1 cellular context compared by ENCODE assay signal in the genomic region with DNA sequence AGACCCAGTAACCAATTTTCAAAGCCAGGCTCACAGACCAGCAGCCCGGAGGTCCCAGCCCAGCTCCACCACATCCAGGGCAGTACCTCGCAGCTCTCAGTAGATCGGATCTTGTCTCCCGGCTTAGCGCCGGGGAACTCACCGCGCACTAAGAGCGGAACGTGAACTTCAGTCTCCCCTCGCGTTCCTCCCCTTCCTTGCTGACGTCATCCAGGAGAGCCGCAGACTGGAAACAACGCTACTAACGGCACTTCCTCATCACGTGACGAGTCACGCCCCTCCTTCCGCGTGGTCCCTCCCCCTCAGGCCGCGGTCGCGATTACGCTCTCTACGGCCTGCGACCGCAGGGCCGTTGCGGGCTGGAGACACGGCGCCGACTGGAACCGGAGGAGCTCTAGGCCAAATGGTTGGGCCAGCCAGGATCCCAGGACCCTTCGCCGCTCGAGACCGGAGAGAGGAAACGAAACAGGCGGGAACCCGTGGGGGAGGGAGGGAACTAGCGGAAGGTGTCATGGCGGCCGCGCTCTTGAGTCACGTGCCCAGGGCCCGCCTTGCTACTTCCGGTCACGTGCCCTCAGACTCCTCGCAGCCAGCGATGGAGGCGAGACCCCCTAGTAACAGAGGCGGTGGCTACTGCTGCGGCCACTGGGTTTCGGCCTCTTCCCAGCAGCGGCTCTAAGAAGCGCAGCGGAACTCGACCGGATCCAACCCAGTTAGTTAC.
TF ChIP-seq lines count a peak whose summit lies in the region.

A gene (plus strand): TSS at position 577 of the 721 bp plus-strand sequence. CDS start 10,508 bp downstream, outside the sequence.
A gene with protein sequence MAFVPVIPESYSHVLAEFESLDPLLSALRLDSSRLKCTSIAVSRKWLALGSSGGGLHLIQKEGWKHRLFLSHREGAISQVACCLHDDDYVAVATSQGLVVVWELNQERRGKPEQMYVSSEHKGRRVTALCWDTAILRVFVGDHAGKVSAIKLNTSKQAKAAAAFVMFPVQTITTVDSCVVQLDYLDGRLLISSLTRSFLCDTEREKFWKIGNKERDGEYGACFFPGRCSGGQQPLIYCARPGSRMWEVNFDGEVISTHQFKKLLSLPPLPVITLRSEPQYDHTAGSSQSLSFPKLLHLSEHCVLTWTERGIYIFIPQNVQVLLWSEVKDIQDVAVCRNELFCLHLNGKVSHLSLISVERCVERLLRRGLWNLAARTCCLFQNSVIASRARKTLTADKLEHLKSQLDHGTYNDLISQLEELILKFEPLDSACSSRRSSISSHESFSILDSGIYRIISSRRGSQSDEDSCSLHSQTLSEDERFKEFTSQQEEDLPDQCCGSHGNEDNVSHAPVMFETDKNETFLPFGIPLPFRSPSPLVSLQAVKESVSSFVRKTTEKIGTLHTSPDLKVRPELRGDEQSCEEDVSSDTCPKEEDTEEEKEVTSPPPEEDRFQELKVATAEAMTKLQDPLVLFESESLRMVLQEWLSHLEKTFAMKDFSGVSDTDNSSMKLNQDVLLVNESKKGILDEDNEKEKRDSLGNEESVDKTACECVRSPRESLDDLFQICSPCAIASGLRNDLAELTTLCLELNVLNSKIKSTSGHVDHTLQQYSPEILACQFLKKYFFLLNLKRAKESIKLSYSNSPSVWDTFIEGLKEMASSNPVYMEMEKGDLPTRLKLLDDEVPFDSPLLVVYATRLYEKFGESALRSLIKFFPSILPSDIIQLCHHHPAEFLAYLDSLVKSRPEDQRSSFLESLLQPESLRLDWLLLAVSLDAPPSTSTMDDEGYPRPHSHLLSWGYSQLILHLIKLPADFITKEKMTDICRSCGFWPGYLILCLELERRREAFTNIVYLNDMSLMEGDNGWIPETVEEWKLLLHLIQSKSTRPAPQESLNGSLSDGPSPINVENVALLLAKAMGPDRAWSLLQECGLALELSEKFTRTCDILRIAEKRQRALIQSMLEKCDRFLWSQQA (minus strand): TSS at position 150 of the 721 bp plus-strand sequence. CDS start 4,282 bp downstream, outside the sequence.

TF ChIP-seq in HepG2, 621 proteins besides CTCF, POLR2A, EP300 and RAD21 (continued from another document and continues in another):
- TF ChIP-seq, protein P1, sequence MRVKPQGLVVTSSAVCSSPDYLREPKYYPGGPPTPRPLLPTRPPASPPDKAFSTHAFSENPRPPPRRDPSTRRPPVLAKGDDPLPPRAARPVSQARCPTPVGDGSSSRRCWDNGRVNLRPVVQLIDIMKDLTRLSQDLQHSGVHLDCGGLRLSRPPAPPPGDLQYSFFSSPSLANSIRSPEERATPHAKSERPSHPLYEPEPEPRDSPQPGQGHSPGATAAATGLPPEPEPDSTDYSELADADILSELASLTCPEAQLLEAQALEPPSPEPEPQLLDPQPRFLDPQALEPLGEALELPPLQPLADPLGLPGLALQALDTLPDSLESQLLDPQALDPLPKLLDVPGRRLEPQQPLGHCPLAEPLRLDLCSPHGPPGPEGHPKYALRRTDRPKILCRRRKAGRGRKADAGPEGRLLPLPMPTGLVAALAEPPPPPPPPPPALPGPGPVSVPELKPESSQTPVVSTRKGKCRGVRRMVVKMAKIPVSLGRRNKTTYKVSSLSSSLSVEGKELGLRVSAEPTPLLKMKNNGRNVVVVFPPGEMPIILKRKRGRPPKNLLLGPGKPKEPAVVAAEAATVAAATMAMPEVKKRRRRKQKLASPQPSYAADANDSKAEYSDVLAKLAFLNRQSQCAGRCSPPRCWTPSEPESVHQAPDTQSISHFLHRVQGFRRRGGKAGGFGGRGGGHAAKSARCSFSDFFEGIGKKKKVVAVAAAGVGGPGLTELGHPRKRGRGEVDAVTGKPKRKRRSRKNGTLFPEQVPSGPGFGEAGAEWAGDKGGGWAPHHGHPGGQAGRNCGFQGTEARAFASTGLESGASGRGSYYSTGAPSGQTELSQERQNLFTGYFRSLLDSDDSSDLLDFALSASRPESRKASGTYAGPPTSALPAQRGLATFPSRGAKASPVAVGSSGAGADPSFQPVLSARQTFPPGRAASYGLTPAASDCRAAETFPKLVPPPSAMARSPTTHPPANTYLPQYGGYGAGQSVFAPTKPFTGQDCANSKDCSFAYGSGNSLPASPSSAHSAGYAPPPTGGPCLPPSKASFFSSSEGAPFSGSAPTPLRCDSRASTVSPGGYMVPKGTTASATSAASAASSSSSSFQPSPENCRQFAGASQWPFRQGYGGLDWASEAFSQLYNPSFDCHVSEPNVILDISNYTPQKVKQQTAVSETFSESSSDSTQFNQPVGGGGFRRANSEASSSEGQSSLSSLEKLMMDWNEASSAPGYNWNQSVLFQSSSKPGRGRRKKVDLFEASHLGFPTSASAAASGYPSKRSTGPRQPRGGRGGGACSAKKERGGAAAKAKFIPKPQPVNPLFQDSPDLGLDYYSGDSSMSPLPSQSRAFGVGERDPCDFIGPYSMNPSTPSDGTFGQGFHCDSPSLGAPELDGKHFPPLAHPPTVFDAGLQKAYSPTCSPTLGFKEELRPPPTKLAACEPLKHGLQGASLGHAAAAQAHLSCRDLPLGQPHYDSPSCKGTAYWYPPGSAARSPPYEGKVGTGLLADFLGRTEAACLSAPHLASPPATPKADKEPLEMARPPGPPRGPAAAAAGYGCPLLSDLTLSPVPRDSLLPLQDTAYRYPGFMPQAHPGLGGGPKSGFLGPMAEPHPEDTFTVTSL (CRISPR knock-in tag; IDR thresholded peaks at IDR 0.05; ENCODE audit: borderline replicate concordance), result no peak
- TF ChIP-seq FLYWCH1 (CRISPR knock-in tag; IDR thresholded peaks at IDR 0.05) (no peak), FOSL1 (CRISPR knock-in tag; IDR thresholded peaks at IDR 0.05; ENCODE audit: borderline replicate concordance) (no peak), ZBTB38 (CRISPR knock-in tag; IDR thresholded peaks at IDR 0.05) (peak; percentile 96), AHR (CRISPR knock-in tag; IDR thresholded peaks at IDR 0.05) (no peak; the same call in 1 of the 2 replicates), GATA4 (IDR thresholded peaks at IDR 0.05; ENCODE audit: borderline replicate concordance, low read depth) (peak; percentile 77; the same call in 1 of the 2 replicates), NFIB (CRISPR knock-in tag; IDR thresholded peaks at IDR 0.05; ENCODE audit: borderline replicate concordance) (no peak), SMC3 (IDR thresholded peaks at IDR 0.05; ENCODE audit: low read length) (no peak), PPARG (CRISPR knock-in tag; conservative IDR thresholded peaks at IDR 0.05) (peak; percentile 41; the same call in 1 of the 2 replicates), ZNF20 (CRISPR knock-in tag; IDR thresholded peaks at IDR 0.05) (0 out of 2 replicates have a peak, but pooled peaks have one; percentile 36), NCOA1 (CRISPR knock-in tag; IDR thresholded peaks at IDR 0.05) (no peak), GABPB1 (CRISPR knock-in tag; IDR thresholded peaks at IDR 0.05) (peak; percentile 98), ZBTB8A (CRISPR knock-in tag; IDR thresholded peaks at IDR 0.05; ENCODE audit: borderline replicate concordance, low read depth) (peak; percentile 55; the same call in 1 of the 2 replicates), MEF2D (CRISPR knock-in tag; IDR thresholded peaks at IDR 0.05) (peak; percentile 90), DNMT1 (CRISPR knock-in tag; IDR thresholded peaks at IDR 0.05) (no peak), SRSF1 (optimal IDR thresholded peaks at IDR 0.05; ENCODE audit: low read depth, low read length) (no peak), SP2 (CRISPR knock-in tag; IDR thresholded peaks at IDR 0.05) (peak; percentile 84), ZNF331 (CRISPR knock-in tag; IDR thresholded peaks at IDR 0.05) (peak; percentile 61), DR1 (CRISPR knock-in tag; IDR thresholded peaks at IDR 0.05) (peak; percentile 85), ZNF598 (CRISPR knock-in tag; IDR thresholded peaks at IDR 0.05; ENCODE audit: borderline replicate concordance) (peak; percentile 98; the same call in 1 of the 2 replicates)
- TF ChIP-seq, protein P2, sequence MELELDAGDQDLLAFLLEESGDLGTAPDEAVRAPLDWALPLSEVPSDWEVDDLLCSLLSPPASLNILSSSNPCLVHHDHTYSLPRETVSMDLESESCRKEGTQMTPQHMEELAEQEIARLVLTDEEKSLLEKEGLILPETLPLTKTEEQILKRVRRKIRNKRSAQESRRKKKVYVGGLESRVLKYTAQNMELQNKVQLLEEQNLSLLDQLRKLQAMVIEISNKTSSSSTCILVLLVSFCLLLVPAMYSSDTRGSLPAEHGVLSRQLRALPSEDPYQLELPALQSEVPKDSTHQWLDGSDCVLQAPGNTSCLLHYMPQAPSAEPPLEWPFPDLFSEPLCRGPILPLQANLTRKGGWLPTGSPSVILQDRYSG (CRISPR knock-in tag; IDR thresholded peaks at IDR 0.05), result no peak
- TF ChIP-seq, protein P3, sequence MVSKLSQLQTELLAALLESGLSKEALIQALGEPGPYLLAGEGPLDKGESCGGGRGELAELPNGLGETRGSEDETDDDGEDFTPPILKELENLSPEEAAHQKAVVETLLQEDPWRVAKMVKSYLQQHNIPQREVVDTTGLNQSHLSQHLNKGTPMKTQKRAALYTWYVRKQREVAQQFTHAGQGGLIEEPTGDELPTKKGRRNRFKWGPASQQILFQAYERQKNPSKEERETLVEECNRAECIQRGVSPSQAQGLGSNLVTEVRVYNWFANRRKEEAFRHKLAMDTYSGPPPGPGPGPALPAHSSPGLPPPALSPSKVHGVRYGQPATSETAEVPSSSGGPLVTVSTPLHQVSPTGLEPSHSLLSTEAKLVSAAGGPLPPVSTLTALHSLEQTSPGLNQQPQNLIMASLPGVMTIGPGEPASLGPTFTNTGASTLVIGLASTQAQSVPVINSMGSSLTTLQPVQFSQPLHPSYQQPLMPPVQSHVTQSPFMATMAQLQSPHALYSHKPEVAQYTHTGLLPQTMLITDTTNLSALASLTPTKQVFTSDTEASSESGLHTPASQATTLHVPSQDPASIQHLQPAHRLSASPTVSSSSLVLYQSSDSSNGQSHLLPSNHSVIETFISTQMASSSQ (IDR thresholded peaks at IDR 0.05; ENCODE audit: low read depth), result peak; percentile 14; the same call in 1 of the 2 replicates
- TF ChIP-seq, protein P3 (CRISPR knock-in tag; IDR thresholded peaks at IDR 0.05; ENCODE audit: borderline replicate concordance), result peak; percentile 64; the same call in 1 of the 2 replicates
- TF ChIP-seq, protein P4, sequence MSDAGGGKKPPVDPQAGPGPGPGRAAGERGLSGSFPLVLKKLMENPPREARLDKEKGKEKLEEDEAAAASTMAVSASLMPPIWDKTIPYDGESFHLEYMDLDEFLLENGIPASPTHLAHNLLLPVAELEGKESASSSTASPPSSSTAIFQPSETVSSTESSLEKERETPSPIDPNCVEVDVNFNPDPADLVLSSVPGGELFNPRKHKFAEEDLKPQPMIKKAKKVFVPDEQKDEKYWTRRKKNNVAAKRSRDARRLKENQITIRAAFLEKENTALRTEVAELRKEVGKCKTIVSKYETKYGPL (CRISPR knock-in tag; IDR thresholded peaks at IDR 0.05), result no peak
- TF ChIP-seq, protein P5, sequence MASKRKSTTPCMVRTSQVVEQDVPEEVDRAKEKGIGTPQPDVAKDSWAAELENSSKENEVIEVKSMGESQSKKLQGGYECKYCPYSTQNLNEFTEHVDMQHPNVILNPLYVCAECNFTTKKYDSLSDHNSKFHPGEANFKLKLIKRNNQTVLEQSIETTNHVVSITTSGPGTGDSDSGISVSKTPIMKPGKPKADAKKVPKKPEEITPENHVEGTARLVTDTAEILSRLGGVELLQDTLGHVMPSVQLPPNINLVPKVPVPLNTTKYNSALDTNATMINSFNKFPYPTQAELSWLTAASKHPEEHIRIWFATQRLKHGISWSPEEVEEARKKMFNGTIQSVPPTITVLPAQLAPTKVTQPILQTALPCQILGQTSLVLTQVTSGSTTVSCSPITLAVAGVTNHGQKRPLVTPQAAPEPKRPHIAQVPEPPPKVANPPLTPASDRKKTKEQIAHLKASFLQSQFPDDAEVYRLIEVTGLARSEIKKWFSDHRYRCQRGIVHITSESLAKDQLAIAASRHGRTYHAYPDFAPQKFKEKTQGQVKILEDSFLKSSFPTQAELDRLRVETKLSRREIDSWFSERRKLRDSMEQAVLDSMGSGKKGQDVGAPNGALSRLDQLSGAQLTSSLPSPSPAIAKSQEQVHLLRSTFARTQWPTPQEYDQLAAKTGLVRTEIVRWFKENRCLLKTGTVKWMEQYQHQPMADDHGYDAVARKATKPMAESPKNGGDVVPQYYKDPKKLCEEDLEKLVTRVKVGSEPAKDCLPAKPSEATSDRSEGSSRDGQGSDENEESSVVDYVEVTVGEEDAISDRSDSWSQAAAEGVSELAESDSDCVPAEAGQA (IDR thresholded peaks at IDR 0.05; ENCODE audit: low read depth), result peak; percentile 94
- TF ChIP-seq, protein P5 (CRISPR knock-in tag; IDR thresholded peaks at IDR 0.05; ENCODE audit: borderline replicate concordance), result no peak
- TF ChIP-seq, protein P6, sequence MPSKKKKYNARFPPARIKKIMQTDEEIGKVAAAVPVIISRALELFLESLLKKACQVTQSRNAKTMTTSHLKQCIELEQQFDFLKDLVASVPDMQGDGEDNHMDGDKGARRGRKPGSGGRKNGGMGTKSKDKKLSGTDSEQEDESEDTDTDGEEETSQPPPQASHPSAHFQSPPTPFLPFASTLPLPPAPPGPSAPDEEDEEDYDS (CRISPR knock-in tag; IDR thresholded peaks at IDR 0.05), result peak; percentile 87
